In genomic region chr12:14058717-14059116, GRCh38 we compare ENCODE assay signal across 26 cellular contexts.
DNase-seq lines count a peak whose midpoint lies in the region; ATAC-seq and TF ChIP-seq lines count a peak whose summit lies in the region.
"Had no signal": no experiment of that assay in that cellular context is flagged by ENCODE, and none has a peak within 500 bp of the region (broad histone marks: within the 10 kb centered on the region; RNA-seq: fewer than 3 reads in every experiment).

No MANE protein-coding gene starts in this region.

- no peak for TF ChIP-seq CTCF in WERI-Rb-1 (IDR thresholded peaks at IDR 0.05; ENCODE audit: low read depth, low read length)
- TF ChIP-seq CTCF in endodermal cell (conservative IDR thresholded peaks at IDR 0.05): no peak
- no peak for TF ChIP-seq CTCF in osteoblast (IDR thresholded peaks at IDR 0.05; ENCODE audit: extremely low read depth, low read depth, low read length)

- no peaks in the 10 kb centered on the region for H3K36me3 ChIP-seq in WERI-Rb-1
- no peaks in the 10 kb centered on the region for H3K36me3 ChIP-seq in endodermal cell (ENCODE audit: control insufficient read depth, insufficient read depth, low read length)
- no peaks in the 10 kb centered on the region for H3K36me3 ChIP-seq in subcutaneous abdominal adipose tissue (ENCODE audit: control insufficient read depth in 5 of 5, insufficient read depth in 5 of 5, low read length in 5 of 5)
- no peaks in the 10 kb centered on the region for H3K36me3 ChIP-seq in osteoblast (ENCODE audit: insufficient read depth, low read length)

- H3K27ac Mint-ChIP-seq in endodermal cell: no peak overlapping the region
- H3K27ac Mint-ChIP-seq: CD4-positive, alpha-beta memory T cell; GM23338; H9 had no signal

- H3K9me3 Mint-ChIP-seq in endodermal cell: peaks cover 3% of the 10 kb centered on the region
- H3K9me3 Mint-ChIP-seq: GM23338, H9 had no signal

- H3K27me3 ChIP-seq in WERI-Rb-1 (ENCODE audit: insufficient read depth, low read depth, severe bottlenecking) (no peaks in the 10 kb centered on the region), endodermal cell (ENCODE audit: control insufficient read depth, insufficient read depth, low read length, poor library complexity, severe bottlenecking) (peaks cover 30% of the 10 kb centered on the region), right cardiac atrium (ENCODE audit: control insufficient read depth, insufficient read depth) (no peaks in the 10 kb centered on the region), subcutaneous abdominal adipose tissue (ENCODE audit: control insufficient read depth in 5 of 5, insufficient read depth in 4 of 5, low read length in 5 of 5) (no peaks in the 10 kb centered on the region), osteoblast (ENCODE audit: insufficient read depth, low read length) (no peaks in the 10 kb centered on the region)

- no peak overlapping the region for H3K4me2 ChIP-seq in osteoblast (ENCODE audit: insufficient read depth, low read length)
- H3K4me2 ChIP-seq: A549, GM23338 had no signal

- H2AFZ ChIP-seq in osteoblast (ENCODE audit: low read length): no peak overlapping the region

- H3K4me3 ChIP-seq in WERI-Rb-1 (ENCODE audit: low read depth, low read length) (peak overlapping the region; percentile 8), endodermal cell (ENCODE audit: low read length) (peak overlapping the region; percentile 2), right cardiac atrium (ENCODE audit: low read length) (no peak overlapping the region), subcutaneous abdominal adipose tissue (ENCODE audit: low read depth in 1 of 5, low read length in 5 of 5) (no peak overlapping the region), osteoblast (ENCODE audit: insufficient read depth, low read length) (no peak overlapping the region)
- H3K4me3 ChIP-seq: A549, GM12878, GM23338, K562 had no signal

- intact Hi-C loops in right cardiac atrium (cut with DNase I): no loop called here

- ATAC-seq in right cardiac atrium: peak; percentile 32 to 89
- ATAC-seq: A549, GM12878, K562 had no signal

- H3K79me2 ChIP-seq in osteoblast (ENCODE audit: insufficient read depth, low read length): no peaks in the 10 kb centered on the region

- H3K27ac ChIP-seq in WERI-Rb-1 (peak overlapping the region; percentile 62), endodermal cell (ENCODE audit: low read depth, low read length) (no peak overlapping the region), right cardiac atrium (ENCODE audit: low read length) (no peak overlapping the region), subcutaneous abdominal adipose tissue (ENCODE audit: low read depth, low read length) (peak overlapping the region; percentile 66), osteoblast (ENCODE audit: low read depth, low read length) (no peak overlapping the region)
- H3K27ac ChIP-seq: A549 had no signal

- no peaks in the 10 kb centered on the region for H4K20me1 ChIP-seq in osteoblast (ENCODE audit: insufficient read depth, low read length)

- H3K9ac ChIP-seq in endodermal cell (ENCODE audit: extremely low read depth, low read length, poor library complexity, severe bottlenecking): no peak overlapping the region
- no peak overlapping the region for H3K9ac ChIP-seq in subcutaneous abdominal adipose tissue (ENCODE audit: low read length in 5 of 5)

- H3K4me3 Mint-ChIP-seq in endodermal cell: peak overlapping the region; percentile 4
- H3K4me3 Mint-ChIP-seq: CD4-positive, alpha-beta memory T cell; GM23338; H9 had no signal

- H3K9me3 ChIP-seq in WERI-Rb-1 (ENCODE audit: severe bottlenecking) (no peaks in the 10 kb centered on the region), endodermal cell (ENCODE audit: control insufficient read depth, low read length) (no peaks in the 10 kb centered on the region), right cardiac atrium (ENCODE audit: control insufficient read depth, low read length) (no peaks in the 10 kb centered on the region), subcutaneous abdominal adipose tissue (ENCODE audit: control insufficient read depth in 5 of 5, low read length in 5 of 5) (no peaks in the 10 kb centered on the region), osteoblast (ENCODE audit: low read depth, low read length) (no peaks in the 10 kb centered on the region)
- H3K9me3 ChIP-seq: A549 had no signal

- DNase-seq in WERI-Rb-1 (peak; percentile 72), endodermal cell (no peak), right cardiac atrium (peak in 1 of 3 donors; percentile 69), GM19240 (ENCODE audit: insufficient read length, low spot score) (no peak), osteoblast (ENCODE audit: insufficient read length, low spot score, missing footprints) (no peak), DMS153 treated with DMSO at 0.1 percent for 48 hours (lab: John Stamatoyannopoulos, UW; ENCODE audit: unreplicated experiment) (no peak)
- DNase-seq: AML-193; C1 segment of cervical spinal cord; CD4-positive, alpha-beta memory T cell; COR-L47; EL; GDM1; H9; Kasumi-1; NCI-H1105; NCI-H146; NCI-H1930; NCI-H2107; NCI-H446; RPMI8226; SHP77 treated with DMSO at 0.1 percent for 48 hours had no signal

- peaks cover 28% of the 10 kb centered on the region for H3K27me3 Mint-ChIP-seq in endodermal cell (ENCODE audit: insufficient read depth)

- H3K4me1 ChIP-seq in endodermal cell (ENCODE audit: control insufficient read depth, insufficient read depth, low read length): peaks cover 8% of the 10 kb centered on the region
- H3K4me1 ChIP-seq in right cardiac atrium (ENCODE audit: control insufficient read depth, insufficient read depth, low read length): no peaks in the 10 kb centered on the region
- H3K4me1 ChIP-seq in subcutaneous abdominal adipose tissue (ENCODE audit: control insufficient read depth in 5 of 5, insufficient read depth in 5 of 5, low read length in 5 of 5): peaks cover 0 to 26% (median 16%) of the 10 kb centered on the region in 5 donors
- H3K4me1 ChIP-seq in osteoblast (ENCODE audit: insufficient read depth, low read length): no peaks in the 10 kb centered on the region
- H3K4me1 ChIP-seq: A549 had no signal

- H3K4me1 Mint-ChIP-seq in endodermal cell: peaks cover 38% of the 10 kb centered on the region
- H3K4me1 Mint-ChIP-seq: CD4-positive, alpha-beta memory T cell; GM23338; H9 had no signal

- no peaks in the 10 kb centered on the region for H3K36me3 Mint-ChIP-seq in endodermal cell (ENCODE audit: low read depth)
- H3K36me3 Mint-ChIP-seq: CD4-positive, alpha-beta memory T cell had no signal

- 93 to 100% methylated on average over 1 of the region's 1 CpG for WGBS in endodermal cell (ENCODE audit: insufficient coverage in 1 of 2, insufficient read length in 1 of 2), 2 experiments
- 49% methylated on average over 1 of the region's 1 CpG for whole genome bisulfite sequencing in right cardiac atrium

Comparison
In these comparisons a context has a peak if more than half of its experiments do, and no peak if none do; other contexts are left out.
1. H3K27ac ChIP-seq: peak in WERI-Rb-1 (single experiment) and subcutaneous abdominal adipose tissue (single experiment); none in endodermal cell (single experiment), right cardiac atrium (single experiment) and osteoblast (single experiment).
2. H3K4me3 ChIP-seq: peak in WERI-Rb-1 (single experiment) and endodermal cell (single experiment); none in right cardiac atrium (single experiment), subcutaneous abdominal adipose tissue (0 of 5) and osteoblast (single experiment).